7 cellular contexts compared by ENCODE assay signal in the genomic region with DNA sequence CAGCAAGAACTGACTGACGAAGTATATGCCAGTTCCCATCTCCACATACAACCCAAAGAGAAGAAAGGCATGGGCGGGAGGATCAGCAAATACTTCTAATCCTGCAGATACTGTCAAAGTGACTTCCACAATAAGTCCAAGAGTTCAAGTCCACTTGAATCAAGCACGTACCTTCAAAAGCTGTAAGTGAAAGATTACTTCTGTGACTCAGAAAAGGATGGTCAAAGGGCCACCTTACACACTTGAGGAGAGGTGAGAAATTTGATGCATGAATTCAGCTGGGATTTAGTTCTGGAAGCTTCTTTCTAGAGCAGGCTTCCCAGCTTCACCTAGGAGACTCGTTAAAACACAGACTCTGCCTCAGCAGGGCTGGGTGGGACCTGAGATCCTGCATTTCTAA.
"Had no signal": no experiment of that assay in that cellular context is flagged by ENCODE, and none has a peak within 500 bp of the region (broad histone marks: within the 10 kb centered on the region; RNA-seq: fewer than 3 reads in every experiment).

No MANE protein-coding gene starts in this region.

- FAIRE-seq: H1, H54, HTR-8/SVneo had no signal

- ATAC-seq: GM23338 had no signal

- H3K4me2 ChIP-seq: GM23338 had no signal

- H2AFZ ChIP-seq: GM23338 had no signal

- H3K4me3 ChIP-seq: GM23338 had no signal

- DNase-seq: H9, HCEC 1CT, KG1 had no signal
